Comparison of ENCODE assay signal across 12 cellular contexts in the genomic region with DNA sequence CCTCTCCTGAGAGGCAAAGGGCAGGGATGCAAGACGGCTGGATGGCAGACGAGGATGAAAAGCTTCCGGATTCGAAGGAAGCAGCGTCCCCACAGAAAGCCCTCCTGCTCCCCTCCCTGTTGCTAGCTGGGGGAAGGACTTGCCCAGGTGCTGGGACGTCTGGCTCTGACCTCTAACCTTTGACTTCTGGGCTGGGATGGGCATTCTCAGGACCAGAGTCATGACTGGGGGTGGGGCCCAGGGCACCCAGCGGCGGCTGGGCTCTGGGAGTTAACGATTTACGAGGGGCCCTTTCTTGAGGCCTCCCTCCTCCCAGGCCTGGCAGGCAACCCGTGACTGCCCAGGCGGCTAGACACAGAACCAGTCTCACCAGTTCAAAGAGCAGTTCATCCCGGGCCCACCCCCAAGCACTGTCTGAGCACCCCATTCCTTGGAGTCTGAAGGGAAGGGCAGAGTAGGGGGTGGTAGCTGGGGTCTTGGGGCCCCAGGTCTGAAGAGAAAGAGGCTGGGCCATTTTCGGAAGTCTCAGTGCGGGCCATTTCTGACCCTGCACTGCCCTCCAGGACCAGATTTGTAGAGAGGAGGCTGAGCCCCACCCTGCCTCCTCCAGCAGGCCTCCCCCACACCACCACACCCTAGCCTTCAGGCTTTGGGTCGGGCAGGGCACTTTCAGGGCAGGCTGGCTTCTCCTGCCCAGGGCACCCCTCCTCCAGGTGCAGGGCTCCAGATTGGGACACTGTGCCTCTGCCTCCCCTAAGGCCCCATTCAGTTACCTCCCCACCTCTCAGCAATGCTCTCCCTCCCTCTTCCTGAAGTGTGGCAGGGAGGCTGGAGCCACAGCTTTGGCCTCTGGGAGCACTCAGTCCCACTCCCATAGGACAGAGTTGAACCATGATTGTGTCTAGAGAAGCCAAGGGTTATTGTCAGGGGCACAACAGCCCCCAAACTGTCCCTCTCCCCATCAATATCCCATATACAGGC. TPM values are rescaled to one million over a fixed set of nuclear protein-coding genes. Genes with fewer than 3 reads are reported as not detected.
DNase-seq lines count a peak whose midpoint lies in the region; ATAC-seq and TF ChIP-seq lines count a peak whose summit lies in the region.
"Had no signal": no experiment of that assay in that cellular context is flagged by ENCODE, and none has a peak within 500 bp of the region (broad histone marks: within the 10 kb centered on the region; RNA-seq: fewer than 3 reads in every experiment).

No MANE protein-coding gene starts in this region.

- WGBS in psoas muscle, 3 donors = 73 to 90% (median 83%) methylated on average over 16 of the region's 16 CpGs

- H3K36me3 Mint-ChIP-seq in glutamatergic neuron (ENCODE audit: unreplicated experiment) = no peaks in the 10 kb centered on the region
- H3K36me3 Mint-ChIP-seq: activated naive CD4-positive, alpha-beta T cell treated with anti-CD3 and anti-CD28 coated beads, Interleukin-2, amount 50 U/mL, for 24 hours had no signal

- DNase-seq in COLO668 (lab: John Stamatoyannopoulos, UW; ENCODE audit: unreplicated experiment) (peak; percentile 62), glutamatergic neuron (no peak), psoas muscle (peak in 1 of 2 donors; percentile 50), NCI-H446 (lab: John Stamatoyannopoulos, UW) (no peak), DMS79 treated with DMSO at 0.1 percent for 48 hours (lab: John Stamatoyannopoulos, UW) (no peak), G401 (ENCODE audit: low spot score) (no peak)
- DNase-seq: NCI-H69, T-helper 9 cell, testis had no signal

- ATAC-seq in psoas muscle (no peak), GM18873 (IDR thresholded peaks at IDR 0.05; ENCODE audit: low FRiP score, unreplicated experiment) (no peak)

- no peaks in the 10 kb centered on the region for H4K20me1 ChIP-seq in Loucy (ENCODE audit: insufficient read depth, low read length, poor library complexity, severe bottlenecking)

- no peaks in the 10 kb centered on the region for H3K9me2 ChIP-seq in Loucy (replicated peaks; ENCODE audit: low read depth, low read length)

- no peak overlapping the region for H3K4me3 ChIP-seq in Loucy (ENCODE audit: low read length, poor library complexity, severe bottlenecking)
- H3K4me3 ChIP-seq in psoas muscle = no peak overlapping the region
- H3K4me3 ChIP-seq: testis had no signal

- H3K79me2 ChIP-seq in Loucy (ENCODE audit: insufficient read depth, low read length) = peaks cover 47% of the 10 kb centered on the region

- H3K9me3 Mint-ChIP-seq in glutamatergic neuron (ENCODE audit: unreplicated experiment) = peaks cover 28% of the 10 kb centered on the region
- H3K9me3 Mint-ChIP-seq: activated naive CD4-positive, alpha-beta T cell treated with anti-CD3 and anti-CD28 coated beads, Interleukin-2, amount 50 U/mL, for 24 hours had no signal

- H2AFZ ChIP-seq in Loucy (ENCODE audit: low read length) = no peak overlapping the region

- H3K36me3 ChIP-seq in Loucy (ENCODE audit: insufficient read depth, low read length) = no peaks in the 10 kb centered on the region
- no peaks in the 10 kb centered on the region for H3K36me3 ChIP-seq in psoas muscle (ENCODE audit: insufficient read depth in 1 of 2, low read depth in 1 of 2)

- 0 out of 2 replicates have a peak, but pooled peaks cover under 1% of the 10 kb centered on the region for H3F3A ChIP-seq in Loucy (ENCODE audit: low read depth)

- peak overlapping the region; percentile 79 for H3K4me3 Mint-ChIP-seq in glutamatergic neuron (ENCODE audit: unreplicated experiment)
- H3K4me3 Mint-ChIP-seq: activated naive CD4-positive, alpha-beta T cell treated with anti-CD3 and anti-CD28 coated beads, Interleukin-2, amount 50 U/mL, for 24 hours had no signal

- peaks cover 74% of the 10 kb centered on the region for H3K4me1 ChIP-seq in Loucy (ENCODE audit: insufficient read depth, low read length, poor library complexity, severe bottlenecking)
- H3K4me1 ChIP-seq in psoas muscle = peaks cover 60% of the 10 kb centered on the region

- intact Hi-C loops in psoas muscle (cut with DNase I) = no loop called here

- TF ChIP-seq CTCF in Loucy (conservative IDR thresholded peaks at IDR 0.05; ENCODE audit: low read length) = no peak
- no peak for TF ChIP-seq CTCF in glutamatergic neuron (IDR thresholded peaks at IDR 0.05; ENCODE audit: partially characterized antibody, unreplicated experiment)
- no peak for TF ChIP-seq CTCF in psoas muscle (IDR thresholded peaks at IDR 0.05)

- H3K9ac ChIP-seq in Loucy (ENCODE audit: low read depth, low read length, poor library complexity, severe bottlenecking) = no peak overlapping the region

- peaks cover 61% of the 10 kb centered on the region for H3K4me1 Mint-ChIP-seq in glutamatergic neuron (ENCODE audit: low read depth, unreplicated experiment)

- H3K9me3 ChIP-seq in Loucy (ENCODE audit: insufficient read depth, low read depth, low read length) (no peaks in the 10 kb centered on the region), psoas muscle (no peaks in the 10 kb centered on the region)
- H3K9me3 ChIP-seq: testis had no signal

- H3K27me3 ChIP-seq in Loucy (ENCODE audit: insufficient read depth, low read length, poor library complexity, severe bottlenecking) (no peaks in the 10 kb centered on the region), psoas muscle (ENCODE audit: insufficient read depth in 3 of 3, low read length in 2 of 3) (no peaks in the 10 kb centered on the region)
- H3K27me3 ChIP-seq: testis had no signal

- H3K27ac Mint-ChIP-seq in glutamatergic neuron (ENCODE audit: unreplicated experiment) = peak overlapping the region; percentile 77
- H3K27ac Mint-ChIP-seq: activated naive CD4-positive, alpha-beta T cell treated with anti-CD3 and anti-CD28 coated beads, Interleukin-2, amount 50 U/mL, for 24 hours had no signal

- peak overlapping the region; percentile 96 for H3K27ac ChIP-seq in psoas muscle
- H3K27ac ChIP-seq: testis had no signal

- in situ Hi-C loops in G401 (cut with HindIII; ENCODE audit: low sequenced_read_pairs) = loop anchor here (10.0 kb wide), 1 partner anchor 68 kb away; no protein-coding TSS in a partner anchor

- H3K27me3 Mint-ChIP-seq in glutamatergic neuron (ENCODE audit: unreplicated experiment) = peaks cover 16% of the 10 kb centered on the region

- H3K4me2 ChIP-seq in Loucy (ENCODE audit: low read depth, low read length, poor library complexity, severe bottlenecking) = peak overlapping the region; percentile 10

RNA-seq across cellular contexts. Expression of a gene that starts 5.0 kb away (rescaled TPM):
- 130 TPM for total RNA-seq in glutamatergic neuron (ENCODE audit: unreplicated experiment)
- total RNA-seq in psoas muscle = 10 to 100 TPM; 31.9 to 88.3 (median 48.5) TPM
- polyA plus RNA-seq in psoas muscle = 10 to 100 TPM; 24.5 to 48.5 (median 27.0) TPM
- total RNA-seq in G401 (2014; rRNA removed; shearing (Covaris generic)) = 280 and 322 TPM in 2 replicates
